Comparison of ENCODE assay signal across 26 cellular contexts in genomic region chr2:12273111-12273510, GRCh38.
"Had no signal": no experiment of that assay in that cellular context is flagged by ENCODE, and none has a peak within 500 bp of the region (broad histone marks: within the 10 kb centered on the region; RNA-seq: fewer than 3 reads in every experiment).

No MANE protein-coding gene starts in this region.

- H3K4me3 Mint-ChIP-seq: activated CD8-positive, alpha-beta T cell treated with anti-CD3 and anti-CD28 coated beads, Interleukin-2, amount 10 ng/mL, durations not matched to agents 7 days and 5 days; activated naive CD8-positive, alpha-beta T cell treated with anti-CD3 and anti-CD28 coated beads, Interleukin-2, amount 50 U/mL, for 24 hours; activated T-cell treated with anti-CD3 and anti-CD28 coated beads, Interleukin-2, amount 50 U/mL, for 24 hours; activated T-helper 1 cell treated with anti-CD3 and anti-CD28 coated beads, Interleukin-12 subunit alpha, Interleukin-12 subunit beta, Interleukin-2, Interleukin-4 antibody, amounts not matched to agents 30 ng/mL and 10 ng/mL and 1 ng/mL, durations not matched to agents 14 hours and 24 hours and 36 hours; T-helper 1 cell treated with Interleukin-12 subunit alpha and Interleukin-12 subunit beta and Interleukin-4 antibody, amounts not matched to agents 30 μg/mL and 1 μg/mL, for 36 hours; WTC11 had no signal

- H3K9me3 ChIP-seq: ascending aorta, body of pancreas had no signal

- H3K36me3 ChIP-seq: ascending aorta had no signal

- H3K4me1 ChIP-seq: ascending aorta, body of pancreas had no signal

- H3K4me3 ChIP-seq: ascending aorta, body of pancreas had no signal

- H3K27ac ChIP-seq: ascending aorta, body of pancreas had no signal

- H3K36me3 Mint-ChIP-seq: activated naive CD4-positive, alpha-beta T cell treated with anti-CD3 and anti-CD28 coated beads, Interleukin-2, amount 50 U/mL, for 72 hours had no signal

- FAIRE-seq: bronchial epithelial cell, RCC 7860 had no signal

- H3K27me3 ChIP-seq: ascending aorta, body of pancreas had no signal

- ATAC-seq: activated CD8-positive, alpha-beta T cell treated with anti-CD3 and anti-CD28 coated beads, Interleukin-2, amount 10 ng/mL, durations not matched to agents 7 days and 5 days; activated naive CD4-positive, alpha-beta T cell treated with anti-CD3 and anti-CD28 coated beads, Interleukin-2, amount 50 U/mL, for 72 hours; activated naive CD8-positive, alpha-beta T cell treated with anti-CD3 and anti-CD28 coated beads, Interleukin-2, amount 50 U/mL, for 24 hours; body of pancreas; PC-3; WTC11 had no signal

- DNase-seq: activated CD4-positive, alpha-beta T cell treated with anti-CD3 and anti-CD28 coated beads for 48 hours; activated CD4-positive, alpha-beta T cell treated with anti-CD3 and anti-CD28 coated beads, Interleukin-2, amount 50 U/mL, for 4 hours; activated CD4-positive, CD25-positive, alpha-beta regulatory T cell treated with anti-CD3 and anti-CD28 coated beads, Interleukin-2, amount 50 U/mL, for 72 hours; activated CD8-positive, alpha-beta T cell treated with anti-CD3 and anti-CD28 coated beads, Interleukin-2, amount 10 ng/mL, durations not matched to agents 7 days and 5 days; activated effector memory CD4-positive, alpha-beta T cell treated with Interleukin-2 at 50 U/mL for 16 hours; activated naive CD4-positive, alpha-beta T cell treated with Interleukin-2 at 50 U/mL for 16 hours; activated naive CD8-positive, alpha-beta T cell treated with anti-CD3 and anti-CD28 coated beads, Interleukin-2, amount 50 U/mL, for 24 hours; activated T-cell treated with anti-CD3 and anti-CD28 coated beads, Interleukin-2, amount 50 U/mL, for 24 hours; amniotic stem cell; body of pancreas; central memory CD4-positive, alpha-beta T cell; NCI-H1092; NCI-H1417; NCI-H2029 treated with DMSO at 0.1 percent for 48 hours; NCI-H510A treated with DMSO at 0.1 percent for 48 hours; NCI-H69; PC-3; SHP77; T-helper 9 cell had no signal

- H3K27ac Mint-ChIP-seq: activated CD8-positive, alpha-beta T cell treated with anti-CD3 and anti-CD28 coated beads, Interleukin-2, amount 10 ng/mL, durations not matched to agents 7 days and 5 days; activated naive CD4-positive, alpha-beta T cell treated with anti-CD3 and anti-CD28 coated beads, Interleukin-2, amount 50 U/mL, for 72 hours; activated naive CD8-positive, alpha-beta T cell treated with anti-CD3 and anti-CD28 coated beads, Interleukin-2, amount 50 U/mL, for 24 hours; activated T-cell treated with anti-CD3 and anti-CD28 coated beads, Interleukin-2, amount 50 U/mL, for 24 hours; activated T-helper 1 cell treated with anti-CD3 and anti-CD28 coated beads, Interleukin-12 subunit alpha, Interleukin-12 subunit beta, Interleukin-2, Interleukin-4 antibody, amounts not matched to agents 30 ng/mL and 10 ng/mL and 1 ng/mL, durations not matched to agents 14 hours and 24 hours and 36 hours; T-helper 1 cell treated with Interleukin-12 subunit alpha and Interleukin-12 subunit beta and Interleukin-4 antibody, amounts not matched to agents 30 μg/mL and 1 μg/mL, for 36 hours; WTC11 had no signal

- H3K9me3 Mint-ChIP-seq: activated naive CD4-positive, alpha-beta T cell treated with anti-CD3 and anti-CD28 coated beads, Interleukin-2, amount 50 U/mL, for 72 hours; activated naive CD8-positive, alpha-beta T cell treated with anti-CD3 and anti-CD28 coated beads, Interleukin-2, amount 50 U/mL, for 24 hours; activated T-cell treated with anti-CD3 and anti-CD28 coated beads, Interleukin-2, amount 50 U/mL, for 24 hours; activated T-helper 1 cell treated with anti-CD3 and anti-CD28 coated beads, Interleukin-12 subunit alpha, Interleukin-12 subunit beta, Interleukin-2, Interleukin-4 antibody, amounts not matched to agents 30 ng/mL and 10 ng/mL and 1 ng/mL, durations not matched to agents 14 hours and 24 hours and 36 hours had no signal
